ENCODE assay signal across 29 cellular contexts in the genomic region with DNA sequence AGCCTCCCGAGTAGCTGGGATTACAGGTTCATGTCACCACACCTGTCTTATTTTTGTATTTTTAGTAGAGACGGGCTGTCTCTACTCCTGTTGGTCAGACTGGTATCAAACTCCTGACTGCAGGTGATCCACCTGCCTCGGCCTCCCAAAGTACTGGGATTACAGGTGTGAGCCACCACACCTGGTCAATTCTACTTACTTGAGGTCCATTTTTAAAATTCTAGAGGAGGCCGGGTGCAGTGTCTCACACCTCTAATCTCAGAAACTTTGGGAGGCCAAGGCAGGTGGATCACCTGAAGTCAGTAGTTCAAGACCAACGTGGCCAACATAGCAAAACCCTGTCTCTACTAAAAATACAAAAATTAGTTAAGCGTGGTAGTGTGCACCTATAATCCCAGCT. TPM values are rescaled to one million over a fixed set of nuclear protein-coding genes. Genes with fewer than 3 reads are reported as not detected.
"Had no signal": no experiment of that assay in that cellular context is flagged by ENCODE, and none has a peak within 500 bp of the region (broad histone marks: within the 10 kb centered on the region; RNA-seq: fewer than 3 reads in every experiment).

No MANE protein-coding gene starts in this region.

- H3K27ac Mint-ChIP-seq: dendritic cell treated with granulocyte-macrophage colony-stimulating factor and Interleukin-4, amounts not matched to agents 40 ng/mL and 50 ng/mL, for 4 days; effector memory CD8-positive, alpha-beta T cell; endodermal cell had no signal

- H3K9me3 Mint-ChIP-seq: dendritic cell treated with granulocyte-macrophage colony-stimulating factor and Interleukin-4, amounts not matched to agents 40 ng/mL and 50 ng/mL, for 4 days; effector memory CD8-positive, alpha-beta T cell; endodermal cell had no signal

- H3K27ac ChIP-seq: colonic mucosa, coronary artery, dorsolateral prefrontal cortex, epithelial cell of prostate, esophagus muscularis mucosa, esophagus squamous epithelium, foreskin keratinocyte, gastrocnemius medialis, gastroesophageal sphincter, heart left ventricle, heart right ventricle had no signal

- ATAC-seq: effector memory CD8-positive, alpha-beta T cell; esophagus mucosa; foreskin keratinocyte; gastrocnemius medialis; gastroesophageal sphincter; heart left ventricle; heart right ventricle had no signal

- H3K9me3 ChIP-seq: colonic mucosa, esophagus muscularis mucosa, esophagus squamous epithelium, gastrocnemius medialis, gastroesophageal sphincter, heart left ventricle, heart right ventricle had no signal

- DNase-seq: colonic mucosa; cortex of kidney; dermis blood vessel endothelial cell; dorsolateral prefrontal cortex; effector CD4-positive, alpha-beta T cell; effector CD8-positive, alpha-beta T cell; effector memory CD4-positive, alpha-beta T cell; effector memory CD8-positive, alpha-beta T cell; endodermal cell; erythroblast; esophagus squamous epithelium; foreskin fibroblast; foreskin keratinocyte; foreskin melanocyte; gastrocnemius medialis; glutamatergic neuron; heart right ventricle had no signal

- H3K4me3 ChIP-seq: colonic mucosa, coronary artery, dorsolateral prefrontal cortex, esophagus muscularis mucosa, esophagus squamous epithelium, gastrocnemius medialis, gastroesophageal sphincter, heart left ventricle, heart right ventricle had no signal

- H3K4me1 ChIP-seq: colonic mucosa, foreskin keratinocyte had no signal

- H3K36me3 ChIP-seq: colonic mucosa, esophagus muscularis mucosa, esophagus squamous epithelium, gastrocnemius medialis, gastroesophageal sphincter, heart left ventricle, heart right ventricle had no signal

- H3K27me3 ChIP-seq: colonic mucosa, dorsolateral prefrontal cortex, esophagus muscularis mucosa, esophagus squamous epithelium, foreskin keratinocyte, gastrocnemius medialis, gastroesophageal sphincter, heart left ventricle, heart right ventricle had no signal

- FAIRE-seq: colon, endometrium, endothelial cell of umbilical vein, frontal cortex had no signal

- H3K4me3 Mint-ChIP-seq: dendritic cell treated with granulocyte-macrophage colony-stimulating factor and Interleukin-4, amounts not matched to agents 40 ng/mL and 50 ng/mL, for 4 days; effector memory CD8-positive, alpha-beta T cell; endodermal cell had no signal

RNA-seq across cellular contexts. Expression of a gene that starts 7.8 kb away (rescaled TPM):
- total RNA-seq: dermis microvascular lymphatic vessel endothelial cell, endothelial cell of umbilical vein had no signal
- polyA plus RNA-seq: endothelial cell of umbilical vein had no signal

RNA-seq across cellular contexts. Expression of a gene that starts 47.8 kb away (rescaled TPM):
- total RNA-seq: endothelial cell of umbilical vein had no signal
